Comparison of ENCODE assay signal across 17 cellular contexts in genomic region chr12:64145226-64145625, GRCh38.
DNase-seq lines count a peak whose midpoint lies in the region; FAIRE-seq and TF ChIP-seq lines count a peak whose summit lies in the region.
"Had no signal": no experiment of that assay in that cellular context is flagged by ENCODE, and none has a peak within 500 bp of the region (broad histone marks: within the 10 kb centered on the region; RNA-seq: fewer than 3 reads in every experiment).

No MANE protein-coding gene starts in this region.

- TF ChIP-seq CTCF in H9 (conservative IDR thresholded peaks at IDR 0.05) (0 out of 3 replicates have a peak, but pooled peaks have one; percentile 18), endodermal cell (conservative IDR thresholded peaks at IDR 0.05) (peak; percentile 50)

- H3K79me1 ChIP-seq in H9 (ENCODE audit: insufficient read depth, low read depth, low read length, poor library complexity, severe bottlenecking) (no peaks in the 10 kb centered on the region), mesenchymal stem cell (replicated peaks; ENCODE audit: low read length, poor library complexity, severe bottlenecking) (peaks cover 18% of the 10 kb centered on the region), trophoblast cell (ENCODE audit: low read length) (no peaks in the 10 kb centered on the region)

- H3T11ph ChIP-seq in H9 (ENCODE audit: low read length), result no peak overlapping the region

- H3K4me2 ChIP-seq in H9 (ENCODE audit: insufficient read depth, insufficient read length, low read length), result no peak overlapping the region
- H3K4me2 ChIP-seq in mesenchymal stem cell (ENCODE audit: low read length, poor library complexity, severe bottlenecking), result no peak overlapping the region
- no peak overlapping the region for H3K4me2 ChIP-seq in trophoblast cell (ENCODE audit: low read length)

- H2BK12ac ChIP-seq in H9 (ENCODE audit: insufficient read length, low read depth, low read length), result no peak overlapping the region
- no peak overlapping the region for H2BK12ac ChIP-seq in mesenchymal stem cell (ENCODE audit: low read length in 2 of 2)
- H2BK12ac ChIP-seq in trophoblast cell (ENCODE audit: low read length), result no peak overlapping the region

- H3K79me2 ChIP-seq in H9 (ENCODE audit: insufficient read depth, low read length), result no peaks in the 10 kb centered on the region
- H3K79me2 ChIP-seq in trophoblast cell (ENCODE audit: control insufficient read depth, insufficient read depth, low read length, poor library complexity), result no peaks in the 10 kb centered on the region

- H2BK20ac ChIP-seq in H9 (ENCODE audit: low read depth, low read length, poor library complexity, severe bottlenecking), result no peak overlapping the region

- H3K4ac ChIP-seq in H9 (ENCODE audit: low read depth, low read length) (no peak overlapping the region), mesenchymal stem cell (ENCODE audit: low read depth in 1 of 2, low read length in 2 of 2) (no peak overlapping the region), trophoblast cell (ENCODE audit: low read depth, low read length) (no peak overlapping the region)

- H4K5ac ChIP-seq in H9 (ENCODE audit: insufficient read length, low read depth, low read length), result no peak overlapping the region

- H2BK5ac ChIP-seq in H9 (ENCODE audit: insufficient read length, low read length) (no peak overlapping the region), mesenchymal stem cell (ENCODE audit: low read depth, low read length, poor library complexity, severe bottlenecking) (no peak overlapping the region), trophoblast cell (ENCODE audit: low read depth, low read length, poor library complexity) (no peak overlapping the region)

- no peak overlapping the region for H4K12ac ChIP-seq in trophoblast cell (ENCODE audit: low read depth, low read length)

- no CpG with 5 or more reads among the region's 5 CpGs for WGBS in H9 (ENCODE audit: extremely low coverage, insufficient read length, low lambda C conversion rate)
- WGBS in endodermal cell (ENCODE audit: insufficient coverage in 1 of 2, insufficient read length in 1 of 2), 2 experiments, result 88 to 95% methylated on average over 5 of the region's 5 CpGs
- WGBS in mesenchymal stem cell, result 77% methylated on average over 5 of the region's 5 CpGs
- no CpG with 5 or more reads among the region's 5 CpGs for WGBS in trophoblast cell (ENCODE audit: extremely low coverage, insufficient coverage, insufficient read length)
- 94 to 97% (median 96%) methylated on average over 5 of the region's 5 CpGs for WGBS in small intestine, 3 donors

- no peak overlapping the region for H3K9ac ChIP-seq in H9 (ENCODE audit: extremely low read depth, insufficient read length, low read length)
- no peak overlapping the region for H3K9ac ChIP-seq in endodermal cell (ENCODE audit: extremely low read depth, low read length, poor library complexity, severe bottlenecking)
- no peak overlapping the region for H3K9ac ChIP-seq in mesenchymal stem cell (ENCODE audit: low read length)
- no peak overlapping the region for H3K9ac ChIP-seq in trophoblast cell (ENCODE audit: low read length)

- no peak for FAIRE-seq in small intestine (lab: Jason Lieb, UNC)
- FAIRE-seq: A204.1, HepG2, HTR-8/SVneo had no signal

- H3K27ac ChIP-seq in H9 (ENCODE audit: insufficient read length, low read depth, low read length), result no peak overlapping the region
- H3K27ac ChIP-seq in endodermal cell (ENCODE audit: low read depth, low read length), result no peak overlapping the region
- H3K27ac ChIP-seq in mesenchymal stem cell (ENCODE audit: low read length, poor library complexity, severe bottlenecking), result no peak overlapping the region
- H3K27ac ChIP-seq in trophoblast cell (ENCODE audit: low read depth, low read length), result no peak overlapping the region
- no peak overlapping the region for H3K27ac ChIP-seq in small intestine (ENCODE audit: low read depth in 1 of 2, low read length in 1 of 2)

- no peak overlapping the region for H2AFZ ChIP-seq in H9 (ENCODE audit: low read length)
- no peak overlapping the region for H2AFZ ChIP-seq in mesenchymal stem cell (ENCODE audit: low read depth, low read length)
- H2AFZ ChIP-seq in trophoblast cell (ENCODE audit: insufficient read depth, low read length, poor library complexity), result no peak overlapping the region

- H3K23ac ChIP-seq in H9 (ENCODE audit: insufficient read length, low read depth, low read length) (no peak overlapping the region), mesenchymal stem cell (ENCODE audit: low read length in 2 of 2) (no peak overlapping the region), trophoblast cell (ENCODE audit: low read length) (peak overlapping the region; percentile 78)

- H3K36me3 ChIP-seq in endodermal cell (ENCODE audit: control insufficient read depth, insufficient read depth, low read length) (no peaks in the 10 kb centered on the region), mesenchymal stem cell (ENCODE audit: control insufficient read depth in 1 of 2, insufficient read depth in 2 of 2, low read depth in 1 of 2, low read length in 2 of 2) (peaks cover 27 to 76% of the 10 kb centered on the region in 2 experiments), trophoblast cell (ENCODE audit: control insufficient read depth in 1 of 2, insufficient read depth in 2 of 2, low read length in 2 of 2) (no peaks in the 10 kb centered on the region), small intestine (ENCODE audit: control insufficient read depth in 2 of 2, insufficient read depth in 2 of 2, low read length in 2 of 2) (peaks cover 0 to 2% of the 10 kb centered on the region in 2 donors)
- H3K36me3 ChIP-seq: HAP-1 had no signal

- H3K27me3 ChIP-seq in H9 (ENCODE audit: insufficient read depth, low read length), result no peaks in the 10 kb centered on the region
- no peaks in the 10 kb centered on the region for H3K27me3 ChIP-seq in endodermal cell (ENCODE audit: control insufficient read depth, insufficient read depth, low read length, poor library complexity, severe bottlenecking)
- H3K27me3 ChIP-seq in mesenchymal stem cell (ENCODE audit: control insufficient read depth in 1 of 2, insufficient read depth in 1 of 2, low read length in 2 of 2), result no peaks in the 10 kb centered on the region
- H3K27me3 ChIP-seq in trophoblast cell (ENCODE audit: insufficient read depth, low read length), result no peaks in the 10 kb centered on the region
- no peaks in the 10 kb centered on the region for H3K27me3 ChIP-seq in small intestine (ENCODE audit: control insufficient read depth in 2 of 2, insufficient read depth in 2 of 2, low read length in 2 of 2)

- H3K36me3 Mint-ChIP-seq in H9 (ENCODE audit: insufficient read depth in 1 of 3, low read depth in 3 of 3), result peaks cover 4 to 6% (median 5%) of the 10 kb centered on the region in 3 experiments; a peak in 4 of 7 replicates
- peaks cover 13% of the 10 kb centered on the region for H3K36me3 Mint-ChIP-seq in endodermal cell (ENCODE audit: low read depth)
- H3K36me3 Mint-ChIP-seq in immature natural killer cell, result no peaks in the 10 kb centered on the region

- no peak overlapping the region for H2AK5ac ChIP-seq in H9 (ENCODE audit: insufficient read length, low read length)
- H2AK5ac ChIP-seq in mesenchymal stem cell (ENCODE audit: low read length, severe bottlenecking), result no peak overlapping the region
- H2AK5ac ChIP-seq in trophoblast cell (ENCODE audit: low read length), result no peak overlapping the region

- no peak overlapping the region for H2BK120ac ChIP-seq in H9 (ENCODE audit: low read depth, low read length, poor library complexity, severe bottlenecking)
- H2BK120ac ChIP-seq in mesenchymal stem cell (ENCODE audit: low read depth, low read length), result no peak overlapping the region
- H2BK120ac ChIP-seq in trophoblast cell (ENCODE audit: insufficient read depth, low read length, poor library complexity), result no peak overlapping the region

- no peak overlapping the region for H3K18ac ChIP-seq in H9 (ENCODE audit: insufficient read length, low read depth, low read length)
- H3K18ac ChIP-seq in mesenchymal stem cell (ENCODE audit: low read depth in 1 of 2, low read length in 2 of 2), result no peak overlapping the region
- no peak overlapping the region for H3K18ac ChIP-seq in trophoblast cell (ENCODE audit: low read length)

- no peak overlapping the region for H4K8ac ChIP-seq in H9 (replicated peaks; ENCODE audit: insufficient read length, low read depth, low read length)
- peak overlapping the region; percentile 21 for H4K8ac ChIP-seq in mesenchymal stem cell (ENCODE audit: low read length)
- no peak overlapping the region for H4K8ac ChIP-seq in trophoblast cell (ENCODE audit: low read depth, low read length)

- no peak overlapping the region for H3K4me3 ChIP-seq in endodermal cell (ENCODE audit: low read length)
- H3K4me3 ChIP-seq in mesenchymal stem cell (ENCODE audit: insufficient read depth in 1 of 2, low read depth in 1 of 2, low read length in 2 of 2), result no peak overlapping the region
- no peak overlapping the region for H3K4me3 ChIP-seq in trophoblast cell (ENCODE audit: low read depth, low read length)
- no peak overlapping the region for H3K4me3 ChIP-seq in small intestine (ENCODE audit: low read depth in 1 of 2, low read length in 2 of 2)
- H3K4me3 ChIP-seq: HAP-1 had no signal

- H2BK15ac ChIP-seq in H9 (ENCODE audit: low read depth, low read length) (no peak overlapping the region), mesenchymal stem cell (ENCODE audit: low read depth, poor library complexity, severe bottlenecking) (no peak overlapping the region)

- no peaks in the 10 kb centered on the region for H3K23me2 ChIP-seq in H9 (ENCODE audit: insufficient read length, low read depth, low read length, poor library complexity, severe bottlenecking)

- H3K56ac ChIP-seq in H9 (ENCODE audit: insufficient read length, low read depth, low read length), result no peak overlapping the region

- H4K20me1 ChIP-seq in H9 (ENCODE audit: control insufficient read depth, insufficient read depth, insufficient read length), result no peaks in the 10 kb centered on the region

- H3K27ac Mint-ChIP-seq in H9 (peak overlapping the region in 1 of 3 experiments; percentile 15; a peak in 2 of 7 replicates), endodermal cell (no peak overlapping the region), immature natural killer cell (no peak overlapping the region)
- H3K27ac Mint-ChIP-seq: B cell; CD4-positive, alpha-beta T cell had no signal

- H3K4me1 ChIP-seq in H9 (ENCODE audit: insufficient read depth, low read length) (no peaks in the 10 kb centered on the region; the same call in 1 of the 2 replicates), endodermal cell (ENCODE audit: control insufficient read depth, insufficient read depth, low read length) (no peaks in the 10 kb centered on the region), mesenchymal stem cell (ENCODE audit: control insufficient read depth, insufficient read depth, low read depth, low read length) (peaks cover 6% of the 10 kb centered on the region), trophoblast cell (ENCODE audit: control insufficient read depth in 1 of 2, insufficient read depth in 2 of 2, low read length in 2 of 2) (no peaks in the 10 kb centered on the region), small intestine (ENCODE audit: control insufficient read depth in 2 of 2, insufficient read depth in 1 of 2, low read depth in 1 of 2, low read length in 1 of 2) (no peaks in the 10 kb centered on the region)
- H3K4me1 ChIP-seq: HAP-1 had no signal

- H3K4me3 Mint-ChIP-seq in H9 (no peak overlapping the region), endodermal cell (no peak overlapping the region), immature natural killer cell (no peak overlapping the region)
- H3K4me3 Mint-ChIP-seq: B cell; CD4-positive, alpha-beta T cell had no signal

- DNase-seq in H9 (no peak), endodermal cell (no peak), mesenchymal stem cell (no peak), trophoblast cell (no peak), small intestine (no peak), immature natural killer cell (no peak), NCI-H748 (lab: John Stamatoyannopoulos, UW; ENCODE audit: unreplicated experiment) (no peak), NCI-H2196 (lab: John Stamatoyannopoulos, UW; ENCODE audit: unreplicated experiment) (no peak)
- DNase-seq: C1 segment of cervical spinal cord; Calu3; CD4-positive, alpha-beta T cell; DMS 273 treated with DMSO at 0.1 percent for 48 hours had no signal

- H3K14ac ChIP-seq in H9 (ENCODE audit: insufficient read depth, low read length) (no peak overlapping the region), mesenchymal stem cell (ENCODE audit: low read length in 2 of 2) (no peak overlapping the region), trophoblast cell (ENCODE audit: low read length) (no peak overlapping the region)

- H3K4me1 Mint-ChIP-seq in H9 (0 out of 4 replicates have a peak, but pooled peaks cover 2 to 5% of the 10 kb centered on the region in 2 experiments), endodermal cell (no peaks in the 10 kb centered on the region), immature natural killer cell (peaks cover 2 to 8% of the 10 kb centered on the region in 2 donors)

- H3K9me3 ChIP-seq in H9 (ENCODE audit: control insufficient read depth, low read depth, low read length) (no peaks in the 10 kb centered on the region), endodermal cell (ENCODE audit: control insufficient read depth, low read length) (no peaks in the 10 kb centered on the region), mesenchymal stem cell (ENCODE audit: control insufficient read depth, low read length) (no peaks in the 10 kb centered on the region), trophoblast cell (ENCODE audit: insufficient read depth, low read depth, low read length) (no peaks in the 10 kb centered on the region), small intestine (ENCODE audit: control insufficient read depth, low read depth) (no peaks in the 10 kb centered on the region)
- H3K9me3 ChIP-seq: HAP-1 had no signal

- H3K27me3 Mint-ChIP-seq in H9 (ENCODE audit: low read depth) (no peaks in the 10 kb centered on the region), endodermal cell (ENCODE audit: insufficient read depth) (no peaks in the 10 kb centered on the region), immature natural killer cell (ENCODE audit: low read depth in 3 of 3) (peaks cover 0 to 5% (median 4%) of the 10 kb centered on the region in 3 donors)
- H3K27me3 Mint-ChIP-seq: B cell; CD4-positive, alpha-beta T cell had no signal

- no peaks in the 10 kb centered on the region for H3K9me3 Mint-ChIP-seq in H9
- H3K9me3 Mint-ChIP-seq in endodermal cell, result no peaks in the 10 kb centered on the region
- no peaks in the 10 kb centered on the region for H3K9me3 Mint-ChIP-seq in immature natural killer cell
- H3K9me3 Mint-ChIP-seq: CD4-positive, alpha-beta T cell had no signal

- no peak overlapping the region for H4K91ac ChIP-seq in H9 (ENCODE audit: insufficient read length, low read depth, low read length)
- H4K91ac ChIP-seq in mesenchymal stem cell (ENCODE audit: low read length), result no peak overlapping the region
- no peak overlapping the region for H4K91ac ChIP-seq in trophoblast cell (ENCODE audit: low read depth, low read length)
